10 cellular contexts compared by ENCODE assay signal in genomic region chr5:143050183-143050582, GRCh38.
"Had no signal": no experiment of that assay in that cellular context is flagged by ENCODE, and none has a peak within 500 bp of the region (broad histone marks: within the 10 kb centered on the region; RNA-seq: fewer than 3 reads in every experiment).

No MANE protein-coding gene starts in this region.

- DNase-seq: activated CD4-positive, alpha-beta T cell treated with anti-CD3 and anti-CD28 coated beads for 48 hours; activated naive CD4-positive, alpha-beta T cell; amniotic stem cell; cerebellar nuclear complex; stimulated activated CD4-positive, alpha-beta T cell treated with anti-CD3 and anti-CD28 coated beads, Interleukin-15, amount 100 ng/mL, for 24 hours; stimulated activated CD4-positive, alpha-beta T cell treated with anti-CD3 and anti-CD28 coated beads, Interleukin-4, amount 100 ng/mL, for 24 hours; WERI-Rb-1 had no signal

- H3K4me3 Mint-ChIP-seq: brain, nephron had no signal

- H3K27ac Mint-ChIP-seq: nephron had no signal

- H3K36me3 Mint-ChIP-seq: brain had no signal

- H3K4me3 ChIP-seq: lung had no signal

- H3K36me3 ChIP-seq: WERI-Rb-1 had no signal

- H3K27ac ChIP-seq: WERI-Rb-1 had no signal

- H3K9me3 Mint-ChIP-seq: brain, nephron had no signal

- H3K27me3 Mint-ChIP-seq: brain had no signal
